12 cellular contexts compared by ENCODE assay signal in genomic region chr5:133746834-133747233, GRCh38.
DNase-seq lines count a peak whose midpoint lies in the region; TF ChIP-seq lines count a peak whose summit lies in the region.
"Had no signal": no experiment of that assay in that cellular context is flagged by ENCODE, and none has a peak within 500 bp of the region (broad histone marks: within the 10 kb centered on the region; RNA-seq: fewer than 3 reads in every experiment).

No MANE protein-coding gene starts in this region.

- H3K4me3 ChIP-seq in breast epithelium (no peak overlapping the region), OCI-LY7 (ENCODE audit: low read depth, low read length, poor library complexity, severe bottlenecking) (no peak overlapping the region), testis (no peak overlapping the region), prostate gland (no peak overlapping the region)

- POLR2A ChIA-PET in MCF 10A (lab: Yijun Ruan, JAX) (interaction anchor here (1.4 kb wide), 1 partner anchor 22 kb away, joined by 3 read pairs; no protein-coding TSS in a partner anchor), OCI-LY7 (lab: Charles Lee) (no interaction called here)

- no peak overlapping the region for H3K27ac ChIP-seq in breast epithelium
- H3K27ac ChIP-seq in OCI-LY7 (ENCODE audit: low read depth, low read length, poor library complexity, severe bottlenecking): no peak overlapping the region
- H3K27ac ChIP-seq in testis: no peak overlapping the region
- H3K27ac ChIP-seq in prostate gland: no peak overlapping the region

- H4K20me1 ChIP-seq in OCI-LY7 (ENCODE audit: insufficient read depth, low read length): no peaks in the 10 kb centered on the region

- H3K36me3 ChIP-seq in breast epithelium (no peaks in the 10 kb centered on the region), OCI-LY7 (ENCODE audit: insufficient read depth, low read length) (no peaks in the 10 kb centered on the region), testis (ENCODE audit: low read depth, missing control alignments) (no peaks in the 10 kb centered on the region), prostate gland (no peaks in the 10 kb centered on the region)

- H3K27me3 Mint-ChIP-seq in MCF 10A (ENCODE audit: insufficient read depth, unreplicated experiment) (peaks cover 12% of the 10 kb centered on the region), endothelial cell (ENCODE audit: unreplicated experiment) (no peaks in the 10 kb centered on the region)
- H3K27me3 Mint-ChIP-seq: activated naive CD8-positive, alpha-beta T cell had no signal

- TF ChIP-seq CTCF in MCF 10A (IDR thresholded peaks at IDR 0.05; ENCODE audit: unreplicated experiment) (peak; percentile 38), breast epithelium (IDR thresholded peaks at IDR 0.05) (no peak), OCI-LY7 (conservative IDR thresholded peaks at IDR 0.05; ENCODE audit: low read length) (peak; percentile 77), endothelial cell (IDR thresholded peaks at IDR 0.05; ENCODE audit: unreplicated experiment) (peak; percentile 50), testis (IDR thresholded peaks at IDR 0.05) (peak in 1 of 3 experiments; percentile 14), prostate gland (IDR thresholded peaks at IDR 0.05) (no peak)

- H3K27me3 ChIP-seq in breast epithelium: no peaks in the 10 kb centered on the region
- no peaks in the 10 kb centered on the region for H3K27me3 ChIP-seq in testis
- no peaks in the 10 kb centered on the region for H3K27me3 ChIP-seq in prostate gland (replicated peaks; ENCODE audit: insufficient read depth)

- H3K36me3 Mint-ChIP-seq in MCF 10A (ENCODE audit: insufficient read depth, unreplicated experiment) (no peaks in the 10 kb centered on the region), endothelial cell (ENCODE audit: low read depth, unreplicated experiment) (no peaks in the 10 kb centered on the region)
- H3K36me3 Mint-ChIP-seq: activated naive CD8-positive, alpha-beta T cell; CD8-positive, alpha-beta T cell had no signal

- H3K79me2 ChIP-seq in OCI-LY7 (ENCODE audit: insufficient read depth, low read depth, low read length): no peaks in the 10 kb centered on the region

- CTCF ChIA-PET in MCF 10A (lab: Yijun Ruan, JAX): interaction anchor here (0.6 to 1.6 kb wide), 6 partner anchors 9 to 498 kb away, joined by 3 to 6 read pairs (median 4); no protein-coding TSS in a partner anchor
- CTCF ChIA-PET in OCI-LY7 (lab: Charles Lee; ENCODE audit: unreplicated experiment): no interaction called here

- H3K4me2 ChIP-seq in OCI-LY7 (ENCODE audit: low read length): no peak overlapping the region

- H3K4me1 Mint-ChIP-seq in MCF 10A (ENCODE audit: insufficient read depth, unreplicated experiment) (no peaks in the 10 kb centered on the region), endothelial cell (ENCODE audit: unreplicated experiment) (peaks cover 9% of the 10 kb centered on the region)

- WGBS in testis, 2 donors: 91 to 94% methylated on average over 3 to 4 of the region's 4 CpGs
- WGBS in prostate gland: 91% methylated on average over 4 of the region's 4 CpGs

- intact Hi-C loops in MCF 10A (cut with micrococcal nuclease) (no loop called here), breast epithelium (cut with DNase I; ENCODE audit: low total_unique reads) (no loop called here), OCI-LY7 (cut with micrococcal nuclease; ENCODE audit: unreplicated experiment) (no loop called here), testis (cut with DNase I; ENCODE audit: low total_unique reads) (no loop called here), prostate gland (cut with DNase I) (no loop called here)

- no peak overlapping the region for H2AFZ ChIP-seq in OCI-LY7 (ENCODE audit: low read length)

- H3K4me3 Mint-ChIP-seq in MCF 10A (ENCODE audit: unreplicated experiment) (no peak overlapping the region), endothelial cell (ENCODE audit: unreplicated experiment) (no peak overlapping the region)
- H3K4me3 Mint-ChIP-seq: activated naive CD8-positive, alpha-beta T cell; CD8-positive, alpha-beta T cell; T-helper 1 cell treated with Interleukin-12 subunit alpha and Interleukin-12 subunit beta and Interleukin-4 antibody, amounts not matched to agents 30 μg/mL and 1 μg/mL, for 36 hours had no signal

- H3K4me1 ChIP-seq in breast epithelium (no peaks in the 10 kb centered on the region), OCI-LY7 (ENCODE audit: insufficient read depth, low read length, poor library complexity, severe bottlenecking) (peaks cover 34% of the 10 kb centered on the region), testis (no peaks in the 10 kb centered on the region), prostate gland (replicated peaks) (no peaks in the 10 kb centered on the region)

- BruUV-seq in MCF 10A (replicated peaks; lab: Mats Ljungman, UMichigan) (no TSS peak), OCI-LY7 (replicated peaks; lab: Mats Ljungman, UMichigan) (no TSS peak)

- TF ChIP-seq POLR2A in breast epithelium (IDR thresholded peaks at IDR 0.05) (no peak), testis (IDR thresholded peaks at IDR 0.05) (no peak), prostate gland (IDR thresholded peaks at IDR 0.05) (no peak)

- no peaks in the 10 kb centered on the region for H3K9me3 ChIP-seq in breast epithelium
- H3K9me3 ChIP-seq in OCI-LY7 (ENCODE audit: low read length): no peaks in the 10 kb centered on the region
- H3K9me3 ChIP-seq in testis: no peaks in the 10 kb centered on the region
- no peaks in the 10 kb centered on the region for H3K9me3 ChIP-seq in prostate gland

- H3K9me3 Mint-ChIP-seq in MCF 10A (ENCODE audit: unreplicated experiment) (no peaks in the 10 kb centered on the region), endothelial cell (ENCODE audit: unreplicated experiment) (no peaks in the 10 kb centered on the region)
- H3K9me3 Mint-ChIP-seq: CD8-positive, alpha-beta T cell; T-helper 1 cell treated with Interleukin-12 subunit alpha and Interleukin-12 subunit beta and Interleukin-4 antibody, amounts not matched to agents 30 μg/mL and 1 μg/mL, for 36 hours had no signal

- in situ Hi-C loops in KBM-7 (cut with MboI; ENCODE audit: low pct_unique_long_range_greater_than_20kb, low sequenced_read_pairs): no loop called here

- DNase-seq in MCF 10A (ENCODE audit: unreplicated experiment) (no peak), breast epithelium (ENCODE audit: low spot score in 2 of 2) (no peak), OCI-LY7 (ENCODE audit: low spot score) (peak; percentile 41), endothelial cell (ENCODE audit: low spot score) (peak; percentile 8), testis (peak; percentile 36), KBM-7 (no peak), prostate gland (ENCODE audit: low spot score) (no peak), NCI-H345 treated with DMSO at 0.1 percent for 48 hours (lab: John Stamatoyannopoulos, UW; ENCODE audit: unreplicated experiment) (no peak)
- DNase-seq: CD8-positive, alpha-beta T cell; NCI-H146 had no signal

- H3K9me2 ChIP-seq in OCI-LY7 (ENCODE audit: insufficient read depth, low read length): no peaks in the 10 kb centered on the region

- H3K27ac Mint-ChIP-seq in MCF 10A (ENCODE audit: low read depth, unreplicated experiment): no peak overlapping the region
- no peak overlapping the region for H3K27ac Mint-ChIP-seq in endothelial cell (ENCODE audit: unreplicated experiment)
- H3K27ac Mint-ChIP-seq: activated naive CD8-positive, alpha-beta T cell; CD8-positive, alpha-beta T cell; T-helper 1 cell treated with Interleukin-12 subunit alpha and Interleukin-12 subunit beta and Interleukin-4 antibody, amounts not matched to agents 30 μg/mL and 1 μg/mL, for 36 hours had no signal

Comparison
In these comparisons a context has a peak if more than half of its experiments do, and no peak if none do; other contexts are left out.
1. CTCF ChIP-seq: peak in MCF 10A (single experiment), OCI-LY7 (single experiment) and endothelial cell (single experiment); none in breast epithelium (0 of 3) and prostate gland (0 of 4).
2. DNase-seq: peak in OCI-LY7 (single experiment), endothelial cell (single experiment) and testis (single experiment); none in MCF 10A (single experiment), breast epithelium (0 of 2), KBM-7 (single experiment), prostate gland (single experiment) and NCI-H345 treated with DMSO at 0.1 percent for 48 hours (single experiment).